1 cellular context compared by ENCODE assay signal in the genomic region with DNA sequence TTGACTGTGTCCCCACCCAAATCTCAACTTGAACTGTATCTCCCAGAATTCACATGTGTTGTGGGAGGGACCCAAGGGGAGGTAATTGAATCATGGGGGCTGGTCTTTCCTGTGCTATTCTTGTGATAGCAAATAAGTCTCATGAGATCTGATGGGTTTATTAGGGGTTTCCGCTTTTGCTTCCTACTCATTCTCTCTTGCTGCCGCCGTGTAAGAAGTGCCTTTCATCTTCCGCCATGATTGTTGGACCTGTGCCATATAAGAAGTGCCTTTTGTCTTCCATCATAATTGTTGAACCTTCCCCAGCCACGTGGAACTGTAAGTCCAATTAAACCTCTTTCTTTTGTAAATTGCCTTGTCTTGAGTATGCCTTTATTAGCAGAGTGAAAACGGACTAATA.
TF ChIP-seq lines count a peak whose summit lies in the region.
"Not testable (repeated sequence)": the region's sequence is repeated elsewhere in the genome, so short reads cannot be mapped to it uniquely, and the experiment has no call there.

No MANE protein-coding gene starts in this region.

TF ChIP-seq in K562, 482 proteins besides CTCF, POLR2A, EP300 and RAD21 (continued from another document):
- TF ChIP-seq ATF3 (IDR thresholded peaks at IDR 0.05): peak; percentile 24; the same call in 1 of the 2 replicates
- TF ChIP-seq ATF3 (CRISPR knock-in tag; conservative IDR thresholded peaks at IDR 0.05): not testable (repeated sequence)
- peak; percentile 96 for TF ChIP-seq CHAMP1 (IDR thresholded peaks at IDR 0.05)
- peak in 1 of 2 experiments; percentile 87; a peak in 2 of 3 replicates for TF ChIP-seq CBX3 (IDR thresholded peaks at IDR 0.05; ENCODE audit: borderline replicate concordance in 1 of 2, low read length in 2 of 2)
- TF ChIP-seq ZBTB33 (CRISPR knock-in tag; IDR thresholded peaks at IDR 0.05): peak; percentile 98
- TF ChIP-seq YY1 (IDR thresholded peaks at IDR 0.05; ENCODE audit: borderline replicate concordance in 1 of 3, control insufficient read depth in 1 of 3, extremely low read depth in 1 of 3, insufficient read depth in 3 of 3, insufficient read length in 1 of 3, insufficient replicate concordance in 2 of 3, low read depth in 1 of 3, low read length in 2 of 3): peak in 1 of 3 experiments; percentile 49
